Comparison of ENCODE assay signal across 7 cellular contexts in genomic region chrX:76182496-76183276, GRCh38. TPM values are rescaled to one million over a fixed set of nuclear protein-coding genes. Genes with fewer than 3 reads are reported as not detected.
DNase-seq lines count a peak whose midpoint lies in the region; ATAC-seq and TF ChIP-seq lines count a peak whose summit lies in the region.
"Not testable (repeated sequence)": the region's sequence is repeated elsewhere in the genome, so short reads cannot be mapped to it uniquely, and the experiment has no call there.

No MANE protein-coding gene starts in this region.

- not testable (repeated sequence) for H4K20me1 ChIP-seq in hepatocyte (ENCODE audit: insufficient read depth, poor library complexity, severe bottlenecking); smooth muscle cell (ENCODE audit: low read depth)

- H3K4me2 ChIP-seq in hepatocyte: peak overlapping the region; percentile 61
- not testable (repeated sequence) for H3K4me2 ChIP-seq in mesenchymal stem cell (ENCODE audit: low read length, poor library complexity, severe bottlenecking)
- H3K4me2 ChIP-seq in smooth muscle cell: peak overlapping the region; percentile 66

- peak overlapping the region in 4 of 7 donors; percentile 39 to 80 (median 66) for H3K27ac Mint-ChIP-seq in CD4-positive, alpha-beta memory T cell
- peak overlapping the region; percentile 70 for H3K27ac Mint-ChIP-seq in activated CD8-positive, alpha-beta T cell treated with anti-CD3 and anti-CD28 coated beads for 36 hours

- intact Hi-C loops in CD4-positive, alpha-beta memory T cell (cut with micrococcal nuclease); activated CD8-positive, alpha-beta T cell treated with anti-CD3 and anti-CD28 coated beads for 36 hours (cut with micrococcal nuclease): not testable (repeated sequence)

- H3K9me3 ChIP-seq in CD4-positive, alpha-beta memory T cell (ENCODE audit: control insufficient read depth in 1 of 2, low read length in 2 of 2); HEK293 (ENCODE audit: control insufficient read depth, insufficient read depth, low read depth, low read length); hepatocyte (ENCODE audit: low read depth); mesenchymal stem cell (ENCODE audit: control insufficient read depth, low read length); smooth muscle cell (replicated peaks; ENCODE audit: low read depth): not testable (repeated sequence)

- not testable (repeated sequence) for H3F3A ChIP-seq in smooth muscle cell (ENCODE audit: low read depth)

- peak overlapping the region; percentile 33 to 80 for H3K18ac ChIP-seq in mesenchymal stem cell (ENCODE audit: low read depth in 1 of 2, low read length in 2 of 2)

- not testable (repeated sequence) for H3K23ac ChIP-seq in mesenchymal stem cell (ENCODE audit: low read length in 2 of 2)

- H3K27me3 Mint-ChIP-seq in CD4-positive, alpha-beta memory T cell; activated CD8-positive, alpha-beta T cell treated with anti-CD3 and anti-CD28 coated beads for 36 hours: not testable (repeated sequence)

- not testable (repeated sequence) for ATAC-seq in activated CD8-positive, alpha-beta T cell treated with anti-CD3 and anti-CD28 coated beads for 36 hours

- not testable (repeated sequence) for H3K4ac ChIP-seq in mesenchymal stem cell (ENCODE audit: low read depth in 1 of 2, low read length in 2 of 2)

- H3K4me1 Mint-ChIP-seq in CD4-positive, alpha-beta memory T cell: peaks cover 27 to 46% (median 35%) of the 10 kb centered on the region in 4 donors
- peaks cover 43% of the 10 kb centered on the region for H3K4me1 Mint-ChIP-seq in activated CD8-positive, alpha-beta T cell treated with anti-CD3 and anti-CD28 coated beads for 36 hours (ENCODE audit: low read depth)

- not testable (repeated sequence) for H3K36me3 ChIP-seq in CD4-positive, alpha-beta memory T cell (ENCODE audit: insufficient read depth, low read length); hepatocyte (replicated peaks; ENCODE audit: insufficient read depth, low read depth); smooth muscle cell (ENCODE audit: low read depth)
- H3K36me3 ChIP-seq in HEK293 (ENCODE audit: control insufficient read depth in 2 of 2, insufficient read depth in 1 of 2, low read length in 2 of 2): peaks cover under 1 to 77% of the 10 kb centered on the region in 2 experiments
- H3K36me3 ChIP-seq in mesenchymal stem cell (ENCODE audit: control insufficient read depth in 1 of 2, insufficient read depth in 2 of 2, low read depth in 1 of 2, low read length in 2 of 2): peaks cover 11 to 78% of the 10 kb centered on the region in 2 experiments

- H4K8ac ChIP-seq in mesenchymal stem cell (ENCODE audit: low read length): not testable (repeated sequence)

- POLR2A ChIA-PET in CD4-positive, alpha-beta memory T cell (lab: Charles Lee; ENCODE audit: partially characterized antibody): interaction anchor here (2.5 kb wide), 1 partner anchor 9 kb away, joined by 7 read pairs; the partner anchor contains the start of gene PBDC1
- POLR2A ChIA-PET in HEK293 (lab: Yijun Ruan, JAX): interaction anchor here (1.8 kb wide), 1 partner anchor 9 kb away, joined by 14 read pairs; the partner anchor contains the start of gene PBDC1
- POLR2A ChIA-PET in activated CD8-positive, alpha-beta T cell treated with anti-CD3 and anti-CD28 coated beads for 36 hours (lab: Charles Lee): interaction anchor here (1.0 kb wide), 1 partner anchor 9 kb away, joined by 3 read pairs; the partner anchor contains the start of gene PBDC1

- H4K91ac ChIP-seq in mesenchymal stem cell (ENCODE audit: low read length): not testable (repeated sequence)

- H2BK120ac ChIP-seq in mesenchymal stem cell (ENCODE audit: low read depth, low read length): not testable (repeated sequence)

- H2AK5ac ChIP-seq in mesenchymal stem cell (ENCODE audit: low read length, severe bottlenecking): not testable (repeated sequence)

- peaks cover 19 to 66% of the 10 kb centered on the region in 2 donors for H3K36me3 Mint-ChIP-seq in CD4-positive, alpha-beta memory T cell
- peaks cover 65% of the 10 kb centered on the region for H3K36me3 Mint-ChIP-seq in activated CD8-positive, alpha-beta T cell treated with anti-CD3 and anti-CD28 coated beads for 36 hours (ENCODE audit: low read depth)

- whole genome bisulfite sequencing in hepatocyte (ENCODE audit: low lambda C conversion rate, missing lambda C conversion rate): 68% methylated on average over 11 of the region's 11 CpGs
- whole genome bisulfite sequencing in mesenchymal stem cell: 77% methylated on average over 8 of the region's 11 CpGs
- 80% methylated on average over 11 of the region's 11 CpGs for WGBS in smooth muscle cell (ENCODE audit: low lambda C conversion rate)

- not testable (repeated sequence) for H3K4me1 ChIP-seq in CD4-positive, alpha-beta memory T cell (ENCODE audit: insufficient read depth, low read length); HEK293 (ENCODE audit: control insufficient read depth, insufficient read depth, low read length); hepatocyte (ENCODE audit: insufficient read depth); mesenchymal stem cell (ENCODE audit: control insufficient read depth, insufficient read depth, low read depth, low read length); smooth muscle cell (ENCODE audit: low read depth)

- not testable (repeated sequence) for H2AFZ ChIP-seq in hepatocyte; mesenchymal stem cell (ENCODE audit: low read depth, low read length); smooth muscle cell (ENCODE audit: low read depth)

- H2BK5ac ChIP-seq in mesenchymal stem cell (ENCODE audit: low read depth, low read length, poor library complexity, severe bottlenecking): not testable (repeated sequence)

- H3K14ac ChIP-seq in mesenchymal stem cell (ENCODE audit: low read length in 2 of 2): not testable (repeated sequence)

- H3K79me2 ChIP-seq in hepatocyte: peaks cover 18% of the 10 kb centered on the region
- peaks cover 15% of the 10 kb centered on the region for H3K79me2 ChIP-seq in smooth muscle cell (ENCODE audit: low read depth)

- not testable (repeated sequence) for H2BK12ac ChIP-seq in mesenchymal stem cell (ENCODE audit: low read length in 2 of 2)

- not testable (repeated sequence) for H3K9ac ChIP-seq in mesenchymal stem cell (ENCODE audit: low read length); smooth muscle cell (ENCODE audit: low read depth)

- not testable (repeated sequence) for H3K4me3 Mint-ChIP-seq in CD4-positive, alpha-beta memory T cell; activated CD8-positive, alpha-beta T cell treated with anti-CD3 and anti-CD28 coated beads for 36 hours

- CTCF ChIA-PET in CD4-positive, alpha-beta memory T cell (lab: Charles Lee; ENCODE audit: partially characterized antibody); activated CD8-positive, alpha-beta T cell treated with anti-CD3 and anti-CD28 coated beads for 36 hours (lab: Charles Lee): not testable (repeated sequence)
- CTCF ChIA-PET in HEK293 (lab: Yijun Ruan, JAX): interaction anchor here (0.8 to 0.9 kb wide), 2 partner anchors 10 to 13 kb away, joined by 3 read pairs; partner anchors contain the start of gene PBDC1

- not testable (repeated sequence) for H3K79me1 ChIP-seq in mesenchymal stem cell (replicated peaks; ENCODE audit: low read length, poor library complexity, severe bottlenecking)

- H3K4me3 ChIP-seq in CD4-positive, alpha-beta memory T cell (ENCODE audit: low read length in 2 of 2); HEK293 (ENCODE audit: low read depth, low read length); choroid plexus epithelial cell (ENCODE audit: low read depth, low read length); hepatocyte; mesenchymal stem cell (ENCODE audit: insufficient read depth in 1 of 2, low read depth in 1 of 2, low read length in 2 of 2); smooth muscle cell: not testable (repeated sequence)

- peak overlapping the region; percentile 7 for H2BK15ac ChIP-seq in mesenchymal stem cell (ENCODE audit: low read depth, poor library complexity, severe bottlenecking)

- DNase-seq in CD4-positive, alpha-beta memory T cell; activated CD8-positive, alpha-beta T cell treated with anti-CD3 and anti-CD28 coated beads for 36 hours; smooth muscle cell (lab: John Stamatoyannopoulos, UW; ENCODE audit: unreplicated experiment): not testable (repeated sequence)
- DNase-seq in choroid plexus epithelial cell (ENCODE audit: low read depth): peak; percentile 29
- DNase-seq in hepatocyte (ENCODE audit: low spot score): peak; percentile 26
- DNase-seq in mesenchymal stem cell: peak; percentile 33

- not testable (repeated sequence) for H3K9me2 ChIP-seq in hepatocyte (replicated peaks; ENCODE audit: insufficient read depth)

- H3K27me3 ChIP-seq in CD4-positive, alpha-beta memory T cell (ENCODE audit: insufficient read depth, low read length); hepatocyte; mesenchymal stem cell (ENCODE audit: control insufficient read depth in 1 of 2, insufficient read depth in 1 of 2, low read length in 2 of 2); smooth muscle cell (ENCODE audit: low read depth): not testable (repeated sequence)

- H3K27ac ChIP-seq in CD4-positive, alpha-beta memory T cell (ENCODE audit: low read depth, low read length); mesenchymal stem cell (ENCODE audit: low read length, poor library complexity, severe bottlenecking); smooth muscle cell (ENCODE audit: low read depth): not testable (repeated sequence)
- H3K27ac ChIP-seq in HEK293 (ENCODE audit: extremely low read depth, low read depth, low read length) (peak overlapping the region; percentile 77), hepatocyte (peak overlapping the region; percentile 87)

- TF ChIP-seq CTCF in HEK293 (tag by site-specific recombination; IDR thresholded peaks at IDR 0.05); activated CD8-positive, alpha-beta T cell treated with anti-CD3 and anti-CD28 coated beads for 36 hours (IDR thresholded peaks at IDR 0.05); choroid plexus epithelial cell (conservative IDR thresholded peaks at IDR 0.05; ENCODE audit: low read depth, low read length); hepatocyte (IDR thresholded peaks at IDR 0.05; ENCODE audit: poor library complexity); smooth muscle cell (IDR thresholded peaks at IDR 0.05; ENCODE audit: borderline replicate concordance, insufficient read depth, poor library complexity, severe bottlenecking): not testable (repeated sequence)

- H3K9me3 Mint-ChIP-seq in CD4-positive, alpha-beta memory T cell; activated CD8-positive, alpha-beta T cell treated with anti-CD3 and anti-CD28 coated beads for 36 hours: not testable (repeated sequence)

RNA-seq across cellular contexts. Expression of gene PBDC1, which starts 9.8 kb away (rescaled TPM):
- total RNA-seq in CD4-positive, alpha-beta memory T cell: 10 to 100 TPM; 26.7 to 28.0 TPM
- 10 to 100 TPM; 45.9 to 51.9 TPM for polyA plus RNA-seq in CD4-positive, alpha-beta memory T cell
- total RNA-seq in activated CD8-positive, alpha-beta T cell treated with anti-CD3 and anti-CD28 coated beads for 36 hours: 10 to 100 TPM; 33.4 to 36.1 TPM
- 31.1 and 32.7 TPM in 2 replicates for total RNA-seq in hepatocyte
- 65.2 and 66.6 TPM in 2 replicates for polyA plus RNA-seq in hepatocyte
- 40.1 TPM for polyA plus RNA-seq in mesenchymal stem cell (2013, experiment 1 of 2)
- polyA plus RNA-seq in mesenchymal stem cell (2013, experiment 2 of 2): 39.1 TPM
- total RNA-seq in smooth muscle cell: 14.1 and 20.3 TPM in 2 replicates
- polyA plus RNA-seq in smooth muscle cell: 33.0 and 41.3 TPM in 2 replicates
